7 cellular contexts compared by ENCODE assay signal in the genomic region with DNA sequence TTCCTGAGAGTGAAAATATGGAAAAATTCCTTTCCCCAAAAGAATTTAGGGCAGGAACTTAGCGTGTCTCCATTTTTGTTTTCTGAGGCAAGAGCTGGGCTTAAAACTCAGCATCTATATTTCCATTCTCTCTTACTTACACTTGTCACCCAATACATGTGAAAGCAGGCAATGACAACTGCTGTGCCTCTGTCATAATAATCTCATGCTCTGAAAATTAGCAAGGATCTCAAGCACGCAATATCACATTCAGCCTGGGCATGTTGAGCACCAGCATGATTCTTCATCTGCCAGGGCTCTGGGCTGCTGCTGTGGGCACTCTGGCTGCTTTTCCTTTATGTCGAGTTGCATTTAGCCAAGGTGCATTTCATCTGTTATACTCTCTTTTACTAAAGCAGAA.
"Had no signal": no experiment of that assay in that cellular context is flagged by ENCODE, and none has a peak within 500 bp of the region (broad histone marks: within the 10 kb centered on the region; RNA-seq: fewer than 3 reads in every experiment).

No MANE protein-coding gene starts in this region.

- ATAC-seq: HepG2, K562 had no signal

- H3K27ac ChIP-seq: HL-60 had no signal

- H3K4me3 Mint-ChIP-seq: IgD-negative memory B cell had no signal

- H3K27ac Mint-ChIP-seq: IgD-negative memory B cell had no signal

- DNase-seq: IMR-90, KBM-7, KG1 had no signal

- H3K4me1 Mint-ChIP-seq: IgD-negative memory B cell had no signal

- H3K4me3 ChIP-seq: K562 had no signal
